8 cellular contexts compared by ENCODE assay signal in the genomic region with DNA sequence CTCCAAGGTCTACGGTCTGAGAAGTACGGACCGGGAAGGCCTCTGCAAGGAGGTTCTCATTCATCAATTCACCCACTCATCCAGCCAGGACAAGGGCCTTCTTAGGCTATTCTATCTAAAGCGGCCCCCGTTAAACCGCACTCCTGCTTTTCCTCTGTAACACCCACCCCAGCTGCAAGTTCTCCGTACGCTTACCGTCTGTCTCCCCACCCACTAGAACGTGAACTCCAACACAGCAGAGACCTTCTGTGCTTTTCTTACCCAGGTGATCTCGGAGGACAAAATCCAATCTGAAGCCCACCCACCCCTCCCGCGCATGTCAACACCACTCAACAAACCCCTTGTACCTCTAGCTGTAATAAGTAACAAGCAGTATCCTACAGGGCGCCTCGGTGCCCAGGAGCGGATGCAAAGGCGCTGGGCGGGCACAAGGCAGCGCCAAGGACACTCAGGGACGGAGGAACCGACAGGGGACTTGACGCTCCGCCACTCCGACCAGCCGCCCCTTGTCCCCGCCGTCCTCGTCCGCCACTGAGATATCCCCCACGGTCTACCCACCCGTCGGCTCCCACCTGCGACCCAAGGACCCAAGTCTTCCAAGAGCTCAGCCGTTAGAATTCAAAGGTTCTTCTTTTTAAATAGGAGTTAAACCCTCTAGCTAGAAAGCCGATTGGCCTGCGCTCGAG. TPM values are rescaled to one million over a fixed set of nuclear protein-coding genes. Genes with fewer than 3 reads are reported as not detected.
DNase-seq lines count a peak whose midpoint lies in the region; ATAC-seq and TF ChIP-seq lines count a peak whose summit lies in the region.

AURKA (minus strand) TSS at position 620 of the 686 bp plus-strand sequence. CDS start 4,018 bp downstream, outside the sequence.

- no peaks in the 10 kb centered on the region for H3K27me3 Mint-ChIP-seq in activated B cell treated with CpG ODN at 0.5 μM for 24 hours

- 0 to 1% methylated on average over 37 of the region's 37 CpGs for WGBS in heart right ventricle, 2 donors

- peak within 1 kb of the TSS; percentile 92 to 96 (median 96) for H3K9ac ChIP-seq in skeletal muscle tissue (ENCODE audit: low read depth in 1 of 3, low read length in 3 of 3)

- TF ChIP-seq CTCF in AG10803 (conservative IDR thresholded peaks at IDR 0.05; ENCODE audit: low read length), result no peak
- no peak for TF ChIP-seq CTCF in activated B cell treated with CpG ODN at 0.5 μM for 24 hours (IDR thresholded peaks at IDR 0.05)
- TF ChIP-seq CTCF in heart right ventricle (IDR thresholded peaks at IDR 0.05), result no peak

- peaks cover 0 to 49% (median 15%) of the 10 kb centered on the region in 9 donors for H3K36me3 ChIP-seq in heart right ventricle
- H3K36me3 ChIP-seq in skeletal muscle tissue (ENCODE audit: control insufficient read depth in 3 of 3, insufficient read depth in 3 of 3, low read length in 3 of 3), result peaks cover 5 to 13% (median 10%) of the 10 kb centered on the region in 3 donors

- H3K4me1 ChIP-seq in heart right ventricle (peaks cover 2 to 31% (median 23%) of the 10 kb centered on the region in 9 donors), skeletal muscle tissue (ENCODE audit: control insufficient read depth in 3 of 3, insufficient read depth in 3 of 3, low read length in 3 of 3) (peaks cover 22 to 33% (median 27%) of the 10 kb centered on the region in 3 donors)

- peak within 1 kb of the TSS; percentile 1 to 93 (median 84) for H3K27ac ChIP-seq in heart right ventricle
- H3K27ac ChIP-seq in skeletal muscle tissue (ENCODE audit: low read depth, low read length), result peak within 1 kb of the TSS; percentile 92

- H3K36me3 Mint-ChIP-seq in activated B cell treated with CpG ODN at 0.5 μM for 24 hours (ENCODE audit: low read depth), result peaks cover 20% of the 10 kb centered on the region

- intact Hi-C loops in activated B cell treated with CpG ODN at 0.5 μM for 24 hours (cut with micrococcal nuclease), result loop anchor here (1.0 to 5.0 kb wide), 7 partner anchors 33 to 1996 kb away; partner anchors contain the start of genes FAM210B, RAB22A, RAE1 and RTF2
- intact Hi-C loops in heart right ventricle (cut with DNase I), result loop anchor here in 4 of 10 donors (1.0 to 10.0 kb wide), 6 partner anchors 33 to 183 kb away; partner anchors contain the start of genes RTF2 (in 4 of the 4) and FAM210B (in 3 of the 4)

- H3K4me3 ChIP-seq in AG10803 (ENCODE audit: low read length) (peak within 1 kb of the TSS; percentile 81), heart right ventricle (peak within 1 kb of the TSS; percentile 57 to 94 (median 80)), skeletal muscle tissue (ENCODE audit: low read length in 3 of 3) (peak within 1 kb of the TSS; percentile 95 to 98 (median 98))

- CTCF ChIA-PET in activated B cell treated with CpG ODN at 0.5 μM for 24 hours (lab: Charles Lee), result interaction anchor here (0.6 to 1.2 kb wide), 3 partner anchors 9 to 77 kb away, joined by 3 to 4 read pairs (median 3); partner anchors contain the start of gene RTF2

- H3K9me3 ChIP-seq in heart right ventricle, result no peaks in the 10 kb centered on the region
- no peaks in the 10 kb centered on the region for H3K9me3 ChIP-seq in skeletal muscle tissue (ENCODE audit: control insufficient read depth in 3 of 3, low read length in 3 of 3)

- ATAC-seq in GM18907 (IDR thresholded peaks at IDR 0.05; ENCODE audit: unreplicated experiment) (peak; percentile 41), HG03108 (IDR thresholded peaks at IDR 0.05; ENCODE audit: unreplicated experiment) (peak; percentile 18), activated B cell treated with CpG ODN at 0.5 μM for 24 hours (ENCODE audit: low read depth) (peak; percentile 12), heart right ventricle (peak; percentile 2 to 56 (median 30))

- H3K9me3 Mint-ChIP-seq in activated B cell treated with CpG ODN at 0.5 μM for 24 hours, result no peaks in the 10 kb centered on the region

- POLR2A ChIA-PET in activated B cell treated with CpG ODN at 0.5 μM for 24 hours (lab: Charles Lee), result interaction anchor here (0.7 to 2.8 kb wide), 8 partner anchors 20 to 1997 kb away, joined by 3 to 21 read pairs (median 6); partner anchors contain the start of genes CASS4, FAM210B, RTF2 and VAPB

- no peak for DNase-seq in AG10803 (ENCODE audit: low read depth)
- DNase-seq in activated B cell treated with CpG ODN at 0.5 μM for 24 hours, result no peak
- DNase-seq in heart right ventricle, result no peak
- DNase-seq in NCI-H1694 (lab: John Stamatoyannopoulos, UW), result no peak
- no peak for DNase-seq in amniotic stem cell (lab: John Stamatoyannopoulos, UW)

- H3K27me3 ChIP-seq in heart right ventricle (no peaks in the 10 kb centered on the region), skeletal muscle tissue (ENCODE audit: control insufficient read depth in 3 of 3, insufficient read depth in 3 of 3, low read length in 3 of 3) (no peaks in the 10 kb centered on the region)

- H3K27ac Mint-ChIP-seq in activated B cell treated with CpG ODN at 0.5 μM for 24 hours, result no peak within 1 kb of the TSS

- H3K4me3 Mint-ChIP-seq in activated B cell treated with CpG ODN at 0.5 μM for 24 hours, result no peak within 1 kb of the TSS

- H3K4me1 Mint-ChIP-seq in activated B cell treated with CpG ODN at 0.5 μM for 24 hours, result peaks cover 22% of the 10 kb centered on the region

RNA-seq across cellular contexts. Expression of gene AURKA, which starts in this region (rescaled TPM):
- 3.8 and 4.7 TPM in 2 replicates for total RNA-seq in activated B cell treated with CpG ODN at 0.5 μM for 24 hours
- total RNA-seq in heart right ventricle, result 10 to 100 TPM in 1 of 10 donors, 1 to 10 TPM in 9; 3.9 to 12.2 (median 7.5) TPM
- polyA plus RNA-seq in heart right ventricle, result 10 to 100 TPM in 1 of 2 donors, 1 to 10 TPM in 1; 2.4 to 11.0 TPM
- 9.4 TPM for total RNA-seq in skeletal muscle tissue
